ENCODE assay signal across 8 cellular contexts in the genomic region with DNA sequence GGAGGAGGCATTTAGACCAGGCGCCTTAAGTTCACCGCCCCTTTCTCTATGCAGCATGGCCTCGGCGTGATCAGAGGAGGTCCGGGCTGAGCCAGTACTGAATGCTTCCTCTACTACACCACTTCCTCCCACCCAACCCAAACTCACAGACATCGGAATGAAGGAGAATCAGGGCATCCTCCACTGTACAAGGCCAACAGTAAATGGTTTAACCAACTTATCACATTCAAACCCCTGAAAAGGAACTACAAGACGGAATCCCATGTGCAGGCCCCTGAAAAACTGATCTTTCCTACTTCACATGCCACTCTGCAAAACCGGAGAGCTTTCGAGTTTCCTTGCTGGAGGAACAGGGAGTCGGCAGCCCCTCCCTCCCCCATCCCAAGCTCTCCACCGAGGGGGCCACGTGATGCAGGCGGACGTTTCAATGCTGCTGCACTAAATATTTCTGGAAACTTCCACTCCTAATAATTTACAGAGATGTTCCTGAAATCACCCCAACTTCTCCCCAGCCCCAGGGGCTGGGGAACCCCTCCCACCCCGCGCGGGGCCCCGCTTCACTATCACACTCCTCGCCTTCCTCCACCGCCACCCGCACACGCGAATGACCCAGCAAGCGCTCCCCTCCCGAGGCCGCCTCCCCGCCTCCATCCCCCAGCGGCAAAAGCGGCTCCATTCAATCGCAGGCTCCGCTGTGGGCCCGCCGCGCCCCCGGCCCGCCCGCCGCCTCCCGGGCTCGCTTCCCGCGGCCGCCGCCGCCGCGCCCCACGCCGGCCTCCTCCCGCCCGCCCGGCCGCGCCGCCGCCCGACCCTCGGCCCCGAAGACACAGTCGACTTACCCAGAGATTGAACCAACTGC.
DNase-seq lines count a peak whose midpoint lies in the region; ATAC-seq and TF ChIP-seq lines count a peak whose summit lies in the region.

No MANE protein-coding gene starts in this region.

- peak; percentile 57 for ATAC-seq in HG02798 (IDR thresholded peaks at IDR 0.05; ENCODE audit: poor library complexity, unreplicated experiment)

- in situ Hi-C loops in GM13977 (cut with MboI; ENCODE audit: low pct_unique_long_range_greater_than_20kb, low sequenced_read_pairs, unreplicated experiment): no loop called here

- peak; percentile 77 for DNase-seq in GM13977 (ENCODE audit: low spot score)
- DNase-seq in NCI-H1436 (lab: John Stamatoyannopoulos, UW): peak; percentile 80
- DNase-seq in T-helper 9 cell: peak; percentile 78
- DNase-seq in astrocyte of the hippocampus (ENCODE audit: low read depth, low spot score): peak; percentile 89
- peak; percentile 77 to 79 for DNase-seq in hippocampal formation (lab: John Stamatoyannopoulos, UW)
- peak; percentile 82 for DNase-seq in retina
- DNase-seq in OCI-M2 (lab: John Stamatoyannopoulos, UW; ENCODE audit: unreplicated experiment): no peak

- TF ChIP-seq CTCF in GM13977 (IDR thresholded peaks at IDR 0.05; ENCODE audit: extremely low read depth, insufficient read depth, missing control alignments): no peak
